1 cellular context compared by ENCODE assay signal in the genomic region with DNA sequence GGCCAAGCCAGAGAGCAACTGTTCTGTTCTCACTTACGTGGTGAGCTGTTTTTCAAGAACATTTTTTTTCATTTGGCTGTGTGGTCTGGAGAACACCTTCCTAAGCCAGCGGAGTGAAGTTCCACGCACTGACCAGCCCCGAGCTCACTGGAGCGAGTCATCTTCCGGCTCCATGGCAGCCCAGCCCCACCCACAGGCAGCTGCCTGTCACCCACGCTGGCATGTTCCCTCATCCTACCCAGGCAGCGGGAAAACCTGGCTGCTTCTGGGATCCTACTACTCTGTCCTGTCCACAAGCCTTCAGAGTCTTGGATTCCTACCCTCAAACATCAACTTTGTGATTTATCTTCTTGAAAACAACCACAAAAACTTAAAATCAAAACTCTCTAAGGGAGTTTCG.
A peak's percentile ranks its signal among the peaks of the same experiment; 100 is the strongest.
TF ChIP-seq lines count a peak whose summit lies in the region.

No MANE protein-coding gene starts in this region.

TF ChIP-seq in HepG2, 621 proteins besides CTCF, POLR2A, EP300 and RAD21 (continued from another document):
- TF ChIP-seq, protein P1, sequence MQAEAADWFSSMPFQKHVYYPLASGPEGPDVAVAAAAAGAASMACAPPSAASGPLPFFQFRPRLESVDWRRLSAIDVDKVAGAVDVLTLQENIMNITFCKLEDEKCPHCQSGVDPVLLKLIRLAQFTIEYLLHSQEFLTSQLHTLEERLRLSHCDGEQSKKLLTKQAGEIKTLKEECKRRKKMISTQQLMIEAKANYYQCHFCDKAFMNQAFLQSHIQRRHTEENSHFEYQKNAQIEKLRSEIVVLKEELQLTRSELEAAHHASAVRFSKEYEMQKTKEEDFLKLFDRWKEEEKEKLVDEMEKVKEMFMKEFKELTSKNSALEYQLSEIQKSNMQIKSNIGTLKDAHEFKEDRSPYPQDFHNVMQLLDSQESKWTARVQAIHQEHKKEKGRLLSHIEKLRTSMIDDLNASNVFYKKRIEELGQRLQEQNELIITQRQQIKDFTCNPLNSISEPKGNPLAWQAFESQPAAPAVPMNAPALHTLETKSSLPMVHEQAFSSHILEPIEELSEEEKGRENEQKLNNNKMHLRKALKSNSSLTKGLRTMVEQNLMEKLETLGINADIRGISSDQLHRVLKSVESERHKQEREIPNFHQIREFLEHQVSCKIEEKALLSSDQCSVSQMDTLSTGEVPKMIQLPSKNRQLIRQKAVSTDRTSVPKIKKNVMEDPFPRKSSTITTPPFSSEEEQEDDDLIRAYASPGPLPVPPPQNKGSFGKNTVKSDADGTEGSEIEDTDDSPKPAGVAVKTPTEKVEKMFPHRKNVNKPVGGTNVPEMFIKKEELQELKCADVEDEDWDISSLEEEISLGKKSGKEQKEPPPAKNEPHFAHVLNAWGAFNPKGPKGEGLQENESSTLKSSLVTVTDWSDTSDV (CRISPR knock-in tag; IDR thresholded peaks at IDR 0.05), result no peak
- TF ChIP-seq ZZZ3 (CRISPR knock-in tag; IDR thresholded peaks at IDR 0.05; ENCODE audit: borderline replicate concordance), result no peak
- TF ChIP-seq KLF12 (CRISPR knock-in tag; IDR thresholded peaks at IDR 0.05; ENCODE audit: borderline replicate concordance), result no peak
- TF ChIP-seq, protein P2, sequence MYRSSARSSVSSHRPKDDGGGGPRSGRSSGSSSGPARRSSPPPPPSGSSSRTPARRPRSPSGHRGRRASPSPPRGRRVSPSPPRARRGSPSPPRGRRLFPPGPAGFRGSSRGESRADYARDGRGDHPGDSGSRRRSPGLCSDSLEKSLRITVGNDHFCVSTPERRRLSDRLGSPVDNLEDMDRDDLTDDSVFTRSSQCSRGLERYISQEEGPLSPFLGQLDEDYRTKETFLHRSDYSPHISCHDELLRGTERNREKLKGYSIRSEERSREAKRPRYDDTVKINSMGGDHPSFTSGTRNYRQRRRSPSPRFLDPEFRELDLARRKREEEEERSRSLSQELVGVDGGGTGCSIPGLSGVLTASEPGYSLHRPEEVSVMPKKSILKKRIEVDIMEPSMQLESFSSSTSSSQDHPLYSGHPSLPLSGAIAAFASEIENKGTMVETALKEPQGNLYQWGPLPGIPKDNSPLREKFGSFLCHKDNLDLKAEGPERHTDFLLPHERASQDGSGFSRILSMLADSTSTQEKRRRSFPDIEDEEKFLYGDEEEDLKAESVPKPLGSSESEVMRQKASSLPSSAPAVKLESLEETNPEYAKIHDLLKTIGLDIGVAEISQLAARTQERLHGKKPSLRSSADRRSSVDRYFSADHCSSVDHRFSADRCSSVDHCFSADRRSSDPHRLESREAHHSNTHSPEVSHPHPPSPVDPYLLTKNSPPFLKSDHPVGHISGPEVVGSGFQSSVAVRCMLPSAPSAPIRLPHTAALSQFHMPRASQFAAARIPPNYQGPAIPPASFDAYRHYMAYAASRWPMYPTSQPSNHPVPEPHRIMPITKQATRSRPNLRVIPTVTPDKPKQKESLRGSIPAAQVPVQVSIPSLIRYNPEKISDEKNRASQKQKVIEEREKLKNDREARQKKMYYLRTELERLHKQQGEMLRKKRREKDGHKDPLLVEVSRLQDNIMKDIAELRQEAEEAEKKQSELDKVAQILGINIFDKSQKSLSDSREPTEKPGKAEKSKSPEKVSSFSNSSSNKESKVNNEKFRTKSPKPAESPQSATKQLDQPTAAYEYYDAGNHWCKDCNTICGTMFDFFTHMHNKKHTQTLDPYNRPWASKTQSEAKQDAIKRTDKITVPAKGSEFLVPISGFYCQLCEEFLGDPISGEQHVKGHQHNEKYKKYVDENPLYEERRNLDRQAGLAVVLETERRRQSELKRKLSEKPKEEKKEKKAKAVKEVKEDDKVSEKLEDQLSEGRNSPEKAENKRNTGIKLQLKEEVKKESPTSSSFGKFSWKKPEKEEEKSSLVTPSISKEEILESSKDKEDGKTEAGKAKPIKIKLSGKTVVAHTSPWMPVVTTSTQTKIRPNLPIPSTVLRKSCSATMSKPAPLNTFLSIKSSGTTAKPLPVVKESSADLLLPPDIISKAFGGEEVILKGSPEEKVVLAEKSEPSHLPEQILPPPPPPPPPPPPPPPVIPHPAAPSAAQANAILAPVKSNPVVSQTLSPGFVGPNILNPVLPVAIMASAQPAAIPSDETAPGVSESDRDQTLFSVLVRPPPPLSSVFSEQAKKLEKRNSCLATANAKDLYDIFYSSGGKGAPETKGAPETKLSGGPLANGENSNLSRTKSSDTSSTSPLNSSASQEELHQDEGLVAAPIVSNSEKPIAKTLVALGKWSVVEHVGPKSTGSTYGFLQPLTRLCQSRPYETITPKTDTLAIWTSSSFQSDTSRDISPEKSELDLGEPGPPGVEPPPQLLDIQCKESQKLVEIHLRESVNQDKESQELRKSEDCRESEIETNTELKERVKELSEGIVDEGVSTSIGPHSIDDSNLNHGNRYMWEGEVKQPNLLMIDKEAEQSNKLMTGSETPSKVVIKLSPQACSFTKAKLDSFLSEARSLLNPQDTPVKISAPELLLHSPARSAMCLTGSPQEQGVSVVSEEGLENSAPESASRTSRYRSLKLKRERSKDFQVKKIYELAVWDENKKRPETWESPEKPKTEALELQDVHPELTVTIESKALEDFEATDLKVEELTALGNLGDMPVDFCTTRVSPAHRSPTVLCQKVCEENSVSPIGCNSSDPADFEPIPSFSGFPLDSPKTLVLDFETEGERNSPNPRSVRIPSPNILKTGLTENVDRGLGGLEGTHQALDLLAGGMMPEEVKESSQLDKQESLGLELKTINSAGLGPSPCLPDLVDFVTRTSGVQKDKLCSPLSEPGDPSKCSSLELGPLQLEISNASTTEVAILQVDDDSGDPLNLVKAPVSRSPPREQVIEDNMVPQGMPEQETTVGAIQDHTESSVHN (CRISPR knock-in tag; IDR thresholded peaks at IDR 0.05), result no peak
- no peak for TF ChIP-seq CAMTA2 (CRISPR knock-in tag; IDR thresholded peaks at IDR 0.05; ENCODE audit: borderline replicate concordance)
- TF ChIP-seq NR2F2 (IDR thresholded peaks at IDR 0.05; ENCODE audit: borderline replicate concordance, low read depth), result no peak
- TF ChIP-seq ZBTB20 (CRISPR knock-in tag; IDR thresholded peaks at IDR 0.05; ENCODE audit: borderline replicate concordance, low read depth), result no peak
- peak; percentile 61 for TF ChIP-seq ZNF121 (CRISPR knock-in tag; IDR thresholded peaks at IDR 0.05)
- no peak for TF ChIP-seq ZNF251 (CRISPR knock-in tag; IDR thresholded peaks at IDR 0.05)
- no peak for TF ChIP-seq NAIF1 (CRISPR knock-in tag; IDR thresholded peaks at IDR 0.05; ENCODE audit: borderline replicate concordance)
- no peak for TF ChIP-seq POGZ (CRISPR knock-in tag; IDR thresholded peaks at IDR 0.05)
- TF ChIP-seq ZNF205 (CRISPR knock-in tag; IDR thresholded peaks at IDR 0.05), result no peak
- TF ChIP-seq SP140L (CRISPR knock-in tag; IDR thresholded peaks at IDR 0.05; ENCODE audit: borderline replicate concordance), result no peak
- peak; percentile 14; the same call in 1 of the 2 replicates for TF ChIP-seq FOSL2 (CRISPR knock-in tag; IDR thresholded peaks at IDR 0.05)
- no peak for TF ChIP-seq ZNF530 (CRISPR knock-in tag; IDR thresholded peaks at IDR 0.05; ENCODE audit: low read depth)
